1 cellular context compared by ENCODE assay signal in the genomic region with DNA sequence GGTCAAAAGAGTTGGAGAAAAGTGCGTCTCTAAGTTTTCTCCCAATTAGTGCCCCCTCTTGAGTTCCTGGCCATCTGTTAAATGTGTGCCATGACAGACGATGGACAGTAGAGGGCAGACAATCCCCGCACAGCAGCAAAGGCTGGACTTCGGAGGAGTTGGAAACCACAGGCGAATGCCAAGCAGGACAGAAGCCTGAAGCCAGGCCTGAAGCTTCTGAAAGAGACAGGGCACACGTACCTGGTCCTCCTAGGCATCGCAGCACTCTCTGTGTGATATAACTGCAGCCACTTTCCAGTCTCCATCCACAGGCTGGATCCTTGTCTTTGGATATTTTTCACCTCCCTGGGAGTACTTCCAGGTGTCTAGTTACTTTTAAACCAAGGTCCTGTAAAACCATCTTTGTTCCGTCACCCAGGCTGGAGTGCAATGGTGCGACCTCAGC.
TF ChIP-seq lines count a peak whose summit lies in the region.

No MANE protein-coding gene starts in this region.

TF ChIP-seq in GM12878, 131 proteins besides CTCF, POLR2A, EP300 and RAD21:
- peak; percentile 75 for TF ChIP-seq SMC3 (IDR thresholded peaks at IDR 0.05; ENCODE audit: borderline replicate concordance, low read length)
- no peak for TF ChIP-seq JUNB (IDR thresholded peaks at IDR 0.05)
- TF ChIP-seq IKZF1 (conservative IDR thresholded peaks at IDR 0.05) = peak; percentile 38; the same call in 1 of the 2 replicates
- peak; percentile 71 for TF ChIP-seq RUNX3 (IDR thresholded peaks at IDR 0.05; ENCODE audit: low read length)
- TF ChIP-seq, protein P1, sequence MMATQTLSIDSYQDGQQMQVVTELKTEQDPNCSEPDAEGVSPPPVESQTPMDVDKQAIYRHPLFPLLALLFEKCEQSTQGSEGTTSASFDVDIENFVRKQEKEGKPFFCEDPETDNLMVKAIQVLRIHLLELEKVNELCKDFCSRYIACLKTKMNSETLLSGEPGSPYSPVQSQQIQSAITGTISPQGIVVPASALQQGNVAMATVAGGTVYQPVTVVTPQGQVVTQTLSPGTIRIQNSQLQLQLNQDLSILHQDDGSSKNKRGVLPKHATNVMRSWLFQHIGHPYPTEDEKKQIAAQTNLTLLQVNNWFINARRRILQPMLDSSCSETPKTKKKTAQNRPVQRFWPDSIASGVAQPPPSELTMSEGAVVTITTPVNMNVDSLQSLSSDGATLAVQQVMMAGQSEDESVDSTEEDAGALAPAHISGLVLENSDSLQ (IDR thresholded peaks at IDR 0.05) = no peak
- 0 out of 2 replicates have a peak, but pooled peaks have one; percentile 27 for TF ChIP-seq CREM (IDR thresholded peaks at IDR 0.05; ENCODE audit: low read depth)
- TF ChIP-seq SMARCA5 (IDR thresholded peaks at IDR 0.05) = 0 out of 2 replicates have a peak, but pooled peaks have one; percentile 18
- peak; percentile 65 for TF ChIP-seq YY1 (IDR thresholded peaks at IDR 0.05; ENCODE audit: low read depth, low read length)
- TF ChIP-seq ZNF622 (IDR thresholded peaks at IDR 0.05) = no peak
- TF ChIP-seq POU2F2 (IDR thresholded peaks at IDR 0.05; ENCODE audit: borderline replicate concordance, low read depth, low read length) = 0 out of 3 replicates have a peak, but pooled peaks have one; percentile 34
- TF ChIP-seq STAT1 (conservative IDR thresholded peaks at IDR 0.05) = peak; percentile 66; the same call in 1 of the 2 replicates
- no peak for TF ChIP-seq EGR1 (IDR thresholded peaks at IDR 0.05; ENCODE audit: borderline replicate concordance in 1 of 2, low read depth in 2 of 2, low read length in 2 of 2)
- TF ChIP-seq E2F4 (IDR thresholded peaks at IDR 0.05; ENCODE audit: low read depth, low read length) = no peak
